Comparison of ENCODE assay signal across 8 cellular contexts in genomic region chr1:117128323-117129079, GRCh38. TPM values are rescaled to one million over a fixed set of nuclear protein-coding genes. Genes with fewer than 3 reads are reported as not detected.
DNase-seq lines count a peak whose midpoint lies in the region; ATAC-seq, FAIRE-seq and TF ChIP-seq lines count a peak whose summit lies in the region.

No MANE protein-coding gene starts in this region.

- no peaks in the 10 kb centered on the region for H3K4me1 ChIP-seq in CD4-positive, alpha-beta memory T cell (ENCODE audit: insufficient read depth, low read length)
- peaks cover 0 to 11% (median 4%) of the 10 kb centered on the region in 3 donors for H3K4me1 ChIP-seq in pancreas

- peak; percentile 91 for FAIRE-seq in pancreas (lab: Jason Lieb, UNC)

- intact Hi-C loops in CD4-positive, alpha-beta memory T cell (cut with micrococcal nuclease), result loop anchor here (1.0 kb wide), 3 partner anchors 61 to 554 kb away; no protein-coding TSS in a partner anchor
- intact Hi-C loops in pancreas (cut with DNase I), result loop anchor here in 2 of 3 donors (10.0 kb wide), 2 partner anchors 54 to 64 kb away; partner anchors contain the start of gene TTF2 (in 1 of the 2)

- H3K36me3 ChIP-seq in CD4-positive, alpha-beta memory T cell (ENCODE audit: insufficient read depth, low read length), result no peaks in the 10 kb centered on the region
- H3K36me3 ChIP-seq in pancreas, result no peaks in the 10 kb centered on the region

- peak overlapping the region in 1 of 7 donors; percentile 8 for H3K27ac Mint-ChIP-seq in CD4-positive, alpha-beta memory T cell

- peak in 4 of 5 donors; percentile 28 to 38 (median 33) for DNase-seq in CD4-positive, alpha-beta memory T cell
- peak; percentile 30 for DNase-seq in HT-29 (ENCODE audit: low spot score)
- DNase-seq in RPMI7951 (ENCODE audit: low read depth), result peak; percentile 46
- peak; percentile 83 for DNase-seq in fibroblast of peridontal ligament (ENCODE audit: extremely low read depth)
- no peak for DNase-seq in pancreas
- no peak for DNase-seq in GOT3 (lab: John Stamatoyannopoulos, UW)

- H3K4me1 Mint-ChIP-seq in CD4-positive, alpha-beta memory T cell, result peaks cover 0 to 5% (median 2%) of the 10 kb centered on the region in 4 donors

- ATAC-seq in pancreas (peak; percentile 74 to 90 (median 87)), HG03378 (IDR thresholded peaks at IDR 0.05; ENCODE audit: unreplicated experiment) (no peak), GM18519 (IDR thresholded peaks at IDR 0.05; ENCODE audit: low FRiP score, unreplicated experiment) (no peak)

- H3K4me3 ChIP-seq in CD4-positive, alpha-beta memory T cell (ENCODE audit: low read length in 2 of 2), result no peak overlapping the region
- H3K4me3 ChIP-seq in pancreas, result no peak overlapping the region

- peak in 3 of 4 donors; percentile 20 to 27 (median 25) for TF ChIP-seq CTCF in pancreas (IDR thresholded peaks at IDR 0.05)

- no peak overlapping the region for H3K27ac ChIP-seq in CD4-positive, alpha-beta memory T cell (ENCODE audit: low read depth, low read length)
- peak overlapping the region in 1 of 4 donors; percentile 34 for H3K27ac ChIP-seq in pancreas

- peaks cover 7 to 16% of the 10 kb centered on the region in 2 donors for H3K27me3 Mint-ChIP-seq in CD4-positive, alpha-beta memory T cell

- no peaks in the 10 kb centered on the region for H3K27me3 ChIP-seq in CD4-positive, alpha-beta memory T cell (ENCODE audit: insufficient read depth, low read length)
- no peaks in the 10 kb centered on the region for H3K27me3 ChIP-seq in pancreas

- no peaks in the 10 kb centered on the region for H3K36me3 Mint-ChIP-seq in CD4-positive, alpha-beta memory T cell

- H3K9me3 Mint-ChIP-seq in CD4-positive, alpha-beta memory T cell, result no peaks in the 10 kb centered on the region

- H3K9me3 ChIP-seq in CD4-positive, alpha-beta memory T cell (ENCODE audit: control insufficient read depth in 1 of 2, low read length in 2 of 2), result no peaks in the 10 kb centered on the region
- no peaks in the 10 kb centered on the region for H3K9me3 ChIP-seq in pancreas

- 21% methylated on average over 5 of the region's 5 CpGs for WGBS in pancreas, 2 donors

- H3K4me3 Mint-ChIP-seq in CD4-positive, alpha-beta memory T cell, result no peak overlapping the region

- CTCF ChIA-PET in CD4-positive, alpha-beta memory T cell (lab: Charles Lee; ENCODE audit: partially characterized antibody), result interaction anchor here (0.7 to 3.8 kb wide), 30 partner anchors 9 to 644 kb away, joined by 3 to 111 read pairs (median 4); partner anchors contain the start of gene TTF2

- POLR2A ChIA-PET in CD4-positive, alpha-beta memory T cell (lab: Charles Lee; ENCODE audit: partially characterized antibody), result interaction anchor here (0.8 to 1.4 kb wide), 3 partner anchors 61 to 68 kb away, joined by 3 to 6 read pairs (median 4); partner anchors contain the start of gene TTF2

RNA-seq across cellular contexts. Expression of gene TRIM45, which starts 7.0 kb away (rescaled TPM):
- under 1 TPM; 0.20 to 0.25 TPM for total RNA-seq in CD4-positive, alpha-beta memory T cell
- under 1 TPM in 1 of 2 donors, not detected in 1; 0.11 TPM for polyA plus RNA-seq in CD4-positive, alpha-beta memory T cell
- total RNA-seq in HT-29 (2014; rRNA removed; shearing (Covaris generic)), result 0.94 and 1.5 TPM in 2 replicates
- 3.3 and 3.6 TPM in 2 replicates for total RNA-seq in RPMI7951 (2014; rRNA removed; shearing (Covaris generic))
- 1 to 10 TPM; 2.4 to 6.8 (median 4.9) TPM for total RNA-seq in pancreas
- 10 to 100 TPM; 18.2 to 30.1 TPM for polyA plus RNA-seq in pancreas

Comparison
In these comparisons a context has a peak if more than half of its experiments do, and no peak if none do; other contexts are left out.
1. DNase-seq: peak in CD4-positive, alpha-beta memory T cell (4 of 5), HT-29 (single experiment), RPMI7951 (single experiment) and fibroblast of peridontal ligament (single experiment); none in pancreas (0 of 6) and GOT3 (single experiment).
2. ATAC-seq: peak in pancreas (4 of 4); none in HG03378 (single experiment) and GM18519 (single experiment).